In the genomic region with DNA sequence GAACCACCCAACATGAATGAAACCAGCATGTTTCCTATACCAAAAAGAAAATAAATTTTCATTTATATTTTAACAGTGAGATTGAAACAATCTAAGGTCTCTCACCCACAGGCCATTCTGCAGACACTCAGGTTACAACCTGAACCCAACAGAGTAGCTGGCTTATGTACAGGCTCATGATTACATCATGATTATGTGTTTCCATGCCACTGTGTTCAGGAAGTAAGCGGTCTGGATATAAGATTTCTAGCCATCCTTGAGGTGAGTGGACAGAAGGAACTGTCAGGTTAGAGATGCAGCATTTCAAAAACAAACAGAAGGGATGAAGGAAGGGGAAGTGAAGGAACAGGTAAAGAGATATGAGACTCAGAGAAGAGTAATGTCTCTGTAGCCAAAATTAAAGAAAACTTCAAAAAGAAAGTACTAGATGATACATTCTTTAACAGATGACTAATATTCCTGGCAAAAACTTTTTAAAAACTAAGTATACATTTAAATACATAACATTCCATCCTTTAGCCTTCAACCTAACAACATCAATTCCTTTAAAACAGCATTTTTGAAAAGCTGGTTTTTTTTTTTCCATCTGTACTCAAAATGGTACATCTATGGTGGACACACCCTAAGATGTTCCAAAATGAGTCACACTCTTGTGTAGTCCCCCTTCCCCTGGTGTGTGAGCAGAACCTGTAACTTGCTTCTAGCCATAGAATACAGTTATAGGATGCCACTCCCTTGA, we compare ENCODE assay signal across 17 cellular contexts.
DNase-seq lines count a peak whose midpoint lies in the region; ATAC-seq, FAIRE-seq and TF ChIP-seq lines count a peak whose summit lies in the region.
"Had no signal": no experiment of that assay in that cellular context is flagged by ENCODE, and none has a peak within 500 bp of the region (broad histone marks: within the 10 kb centered on the region; RNA-seq: fewer than 3 reads in every experiment).

No MANE protein-coding gene starts in this region.

- no peak for TF ChIP-seq CTCF in HepG2 (CRISPR knock-in tag; IDR thresholded peaks at IDR 0.05)
- TF ChIP-seq CTCF in right lobe of liver (IDR thresholded peaks at IDR 0.05): no peak
- TF ChIP-seq CTCF in GM12878 (IDR thresholded peaks at IDR 0.05 in 2 of 3, conservative IDR thresholded peaks at IDR 0.05 in 1 of 3; ENCODE audit: control insufficient read depth in 2 of 3, extremely low read depth in 1 of 3, insufficient read depth in 1 of 3, low read depth in 3 of 3, low read length in 3 of 3): no peak

- POLR2A ChIA-PET in HepG2 (lab: Yijun Ruan, JAX) (no interaction called here), GM12878 (lab: Charles Lee) (interaction anchor here (0.6 to 1.3 kb wide), 5 partner anchors 9 to 161 kb away, joined by 3 to 7 read pairs (median 4); no protein-coding TSS in a partner anchor)

- H3K27me3 ChIP-seq in HepG2 (ENCODE audit: control insufficient read depth in 1 of 2, insufficient read depth in 2 of 2, low read length in 2 of 2) (no peaks in the 10 kb centered on the region), right lobe of liver (no peaks in the 10 kb centered on the region), GM12878 (replicated peaks in 1 of 2; ENCODE audit: control insufficient read depth in 2 of 2, insufficient read depth in 2 of 2, low read length in 1 of 2) (no peaks in the 10 kb centered on the region)
- H3K27me3 ChIP-seq: gastrocnemius medialis, upper lobe of left lung had no signal

- SMC1A ChIA-PET in GM12878 (lab: Charles Lee; ENCODE audit: uncharacterized antibody, unreplicated experiment): interaction anchor here (1.0 to 1.3 kb wide), 4 partner anchors 9 to 118 kb away, joined by 3 read pairs; no protein-coding TSS in a partner anchor

- CTCF ChIA-PET in HepG2 (lab: Yijun Ruan, JAX; ENCODE audit: low intra/inter-chr PET ratio, low total read pairs): no interaction called here
- CTCF ChIA-PET in GM12878 (lab: Yijun Ruan, JAX): interaction anchor here (0.9 to 1.1 kb wide), 2 partner anchors 29 to 118 kb away, joined by 3 to 4 read pairs; no protein-coding TSS in a partner anchor

- DNase-seq in HepG2 (ENCODE audit: low spot score) (no peak), right lobe of liver (no peak), GM12878 (ENCODE audit: low read depth, low spot score) (no peak), glomerular visceral epithelial cell (ENCODE audit: extremely low spot score) (peak; percentile 23), C1 segment of cervical spinal cord (lab: John Stamatoyannopoulos, UW) (no peak), GM12891 (ENCODE audit: insufficient read length, low spot score) (no peak)
- no peak for DNase-seq in stimulated activated naive CD8-positive, alpha-beta T cell treated with anti-CD3 and anti-CD28 coated beads, Interleukin-15, Interleukin-2, amounts not matched to agents 100 U/mL and 50 U/mL, for 24 hours
- DNase-seq: activated CD4-positive, CD25-positive, alpha-beta regulatory T cell treated with anti-CD3 and anti-CD28 coated beads, Interleukin-2, amount 50 U/mL, for 72 hours; activated T-cell treated with anti-CD3 and anti-CD28 coated beads, Interleukin-2, amount 50 U/mL, for 48 hours; DMS79; gastrocnemius medialis; H9; KBM-7; naive thymus-derived CD4-positive, alpha-beta T cell; NCI-H2081 treated with DMSO at 0.1 percent for 48 hours; upper lobe of left lung had no signal

- WGBS in HepG2 (ENCODE audit: low lambda C conversion rate): 4% methylated on average over 1 of the region's 1 CpG
- 90% methylated on average over 1 of the region's 1 CpG for WGBS in right lobe of liver (ENCODE audit: insufficient coverage, low coverage, low lambda C conversion rate, missing lambda C conversion rate)
- 56% methylated on average over 1 of the region's 1 CpG for WGBS in GM12878 (ENCODE audit: insufficient coverage, insufficient replicate concordance, low lambda C conversion rate, missing lambda C conversion rate)

- RAD21 ChIA-PET in GM12878 (lab: Charles Lee; ENCODE audit: unreplicated experiment): no interaction called here

- TF ChIP-seq EP300 in HepG2 (IDR thresholded peaks at IDR 0.05; ENCODE audit: low read depth in 2 of 2, low read length in 2 of 2): no peak
- no peak for TF ChIP-seq EP300 in HepG2 (CRISPR knock-in tag; IDR thresholded peaks at IDR 0.05; ENCODE audit: borderline replicate concordance)
- TF ChIP-seq EP300 in GM12878 (IDR thresholded peaks at IDR 0.05; ENCODE audit: borderline replicate concordance in 1 of 2, control insufficient read depth in 1 of 2, low read depth in 2 of 2, low read length in 2 of 2): no peak

- H3K79me2 ChIP-seq in HepG2 (ENCODE audit: insufficient read depth, low read length) (no peaks in the 10 kb centered on the region), GM12878 (ENCODE audit: control insufficient read depth, insufficient read depth, low read length) (no peaks in the 10 kb centered on the region)

- H3K27ac ChIP-seq in HepG2 (ENCODE audit: extremely low read length, insufficient read depth, low read length) (no peak overlapping the region), right lobe of liver (no peak overlapping the region), GM12878 (ENCODE audit: control insufficient read depth, insufficient read depth) (no peak overlapping the region)

- H3K9ac ChIP-seq in HepG2 (ENCODE audit: insufficient read depth, low read depth, low read length) (no peak overlapping the region), GM12878 (ENCODE audit: control insufficient read depth, insufficient read depth, low read length) (no peak overlapping the region)

- ATAC-seq in HepG2 (no peak), right lobe of liver (no peak), GM12878 (peak; percentile 73), HG02840 (IDR thresholded peaks at IDR 0.05; ENCODE audit: low FRiP score, unreplicated experiment) (no peak)
- ATAC-seq in stimulated activated naive CD8-positive, alpha-beta T cell treated with anti-CD3 and anti-CD28 coated beads, Interleukin-15, Interleukin-2, amounts not matched to agents 100 U/mL and 50 U/mL, for 24 hours: no peak
- ATAC-seq: gastrocnemius medialis; naive thymus-derived CD4-positive, alpha-beta T cell had no signal

- in situ Hi-C loops in HepG2 (cut with HindIII; ENCODE audit: extremely low pct_ligation_motif_present, low pct_unique_long_range_greater_than_20kb): no loop called here
- in situ Hi-C loops in GM12878 (cut with MboI): no loop called here

- BruUV-seq in HepG2 (replicated peaks; lab: Mats Ljungman, UMichigan): no TSS peak
- BruUV-seq in GM12878 (replicated peaks; lab: Mats Ljungman, UMichigan): no TSS peak

- no peaks in the 10 kb centered on the region for H3K9me3 ChIP-seq in HepG2 (ENCODE audit: low read length)
- no peaks in the 10 kb centered on the region for H3K9me3 ChIP-seq in right lobe of liver
- peaks cover 1% of the 10 kb centered on the region; the same call in 2 of the 3 replicates for H3K9me3 ChIP-seq in GM12878 (replicated peaks; ENCODE audit: control insufficient read depth, insufficient read depth, low read length)
- H3K9me3 ChIP-seq: gastrocnemius medialis, upper lobe of left lung had no signal

- no peak for FAIRE-seq in HepG2 (lab: Jason Lieb, UNC)
- FAIRE-seq in GM12878 (lab: Jason Lieb, UNC): no peak
- no peak for FAIRE-seq in GM12891 (lab: Jason Lieb, UNC)

- TF ChIP-seq POLR2A in HepG2 (IDR thresholded peaks at IDR 0.05; ENCODE audit: insufficient read depth in 1 of 2, low read depth in 2 of 2, low read length in 2 of 2): no peak
- TF ChIP-seq POLR2A in right lobe of liver (IDR thresholded peaks at IDR 0.05): no peak
- TF ChIP-seq POLR2A in GM12878 (IDR thresholded peaks at IDR 0.05; ENCODE audit: low read depth, low read length): no peak
- TF ChIP-seq POLR2A in GM12891 (IDR thresholded peaks at IDR 0.05; ENCODE audit: low read depth, low read length): no peak

- no peak overlapping the region for H3K4me3 ChIP-seq in HepG2 (replicated peaks in 1 of 3; ENCODE audit: insufficient read depth in 1 of 3, low read depth in 2 of 3, low read length in 3 of 3)
- no peak overlapping the region for H3K4me3 ChIP-seq in right lobe of liver
- no peak overlapping the region for H3K4me3 ChIP-seq in GM12878
- H3K4me3 ChIP-seq: gastrocnemius medialis, upper lobe of left lung had no signal

- H3K4me2 ChIP-seq in HepG2 (ENCODE audit: low read depth, low read length): no peak overlapping the region
- H3K4me2 ChIP-seq in GM12878 (ENCODE audit: control insufficient read depth, insufficient read depth): no peak overlapping the region

- H3K4me1 ChIP-seq in HepG2 (ENCODE audit: insufficient read depth, low read length): no peaks in the 10 kb centered on the region
- H3K4me1 ChIP-seq in right lobe of liver: no peaks in the 10 kb centered on the region
- no peaks in the 10 kb centered on the region for H3K4me1 ChIP-seq in GM12878 (ENCODE audit: control insufficient read depth, insufficient read depth, low read length)
- H3K4me1 ChIP-seq: gastrocnemius medialis had no signal

- TF ChIP-seq RAD21 in HepG2 (CRISPR knock-in tag; IDR thresholded peaks at IDR 0.05): no peak
- no peak for TF ChIP-seq RAD21 in GM12878 (IDR thresholded peaks at IDR 0.05; ENCODE audit: insufficient read depth, low read depth, low read length)

- intact Hi-C loops in HepG2 (cut with micrococcal nuclease; ENCODE audit: unreplicated experiment): no loop called here
- intact Hi-C loops in right lobe of liver (cut with DNase I): no loop called here
- intact Hi-C loops in GM12878 (cut with micrococcal nuclease; ENCODE audit: unreplicated experiment): no loop called here

- H3K36me3 ChIP-seq in HepG2 (replicated peaks in 1 of 2; ENCODE audit: control insufficient read depth in 1 of 2, insufficient read depth in 2 of 2, low read length in 2 of 2) (no peaks in the 10 kb centered on the region), right lobe of liver (no peaks in the 10 kb centered on the region), GM12878 (ENCODE audit: control insufficient read depth in 2 of 2, insufficient read depth in 2 of 2, low read length in 1 of 2) (no peaks in the 10 kb centered on the region; a peak in 1 of 4 replicates)
- H3K36me3 ChIP-seq: gastrocnemius medialis, upper lobe of left lung had no signal

- H4K20me1 ChIP-seq in HepG2 (ENCODE audit: insufficient read depth, low read length) (no peaks in the 10 kb centered on the region), GM12878 (ENCODE audit: control insufficient read depth, insufficient read depth) (no peaks in the 10 kb centered on the region)

- H2AFZ ChIP-seq in HepG2 (ENCODE audit: low read length): no peak overlapping the region
- no peak overlapping the region for H2AFZ ChIP-seq in GM12878 (ENCODE audit: control insufficient read depth, low read depth, low read length)

TF ChIP-seq in HepG2, 621 proteins besides CTCF, POLR2A, EP300 and RAD21:
- TF ChIP-seq ZNF30 (CRISPR knock-in tag; IDR thresholded peaks at IDR 0.05) (no peak), ATF7 (IDR thresholded peaks at IDR 0.05) (0 out of 2 replicates have a peak, but pooled peaks have one; percentile 3), ATF7 (CRISPR knock-in tag; IDR thresholded peaks at IDR 0.05) (no peak)

TF ChIP-seq in GM12878, 131 proteins besides CTCF, POLR2A, EP300 and RAD21:
- TF ChIP-seq JUNB (IDR thresholded peaks at IDR 0.05) (peak; percentile 51; the same call in 1 of the 2 replicates), MTA3 (IDR thresholded peaks at IDR 0.05; ENCODE audit: borderline replicate concordance, low read length) (no peak)

TF ChIP-seq in GM12891, 5 proteins besides CTCF, POLR2A, EP300 and RAD21 (continues in another document):
- TF ChIP-seq PAX5 (IDR thresholded peaks at IDR 0.05; ENCODE audit: insufficient read depth, low read length, severe bottlenecking) (no peak), POU2F2 (IDR thresholded peaks at IDR 0.05; ENCODE audit: low read depth, low read length) (no peak), POLR2AphosphoS5 (IDR thresholded peaks at IDR 0.05; ENCODE audit: low read depth, low read length) (no peak)
